Comparison of ENCODE assay signal across 13 cellular contexts in the genomic region with DNA sequence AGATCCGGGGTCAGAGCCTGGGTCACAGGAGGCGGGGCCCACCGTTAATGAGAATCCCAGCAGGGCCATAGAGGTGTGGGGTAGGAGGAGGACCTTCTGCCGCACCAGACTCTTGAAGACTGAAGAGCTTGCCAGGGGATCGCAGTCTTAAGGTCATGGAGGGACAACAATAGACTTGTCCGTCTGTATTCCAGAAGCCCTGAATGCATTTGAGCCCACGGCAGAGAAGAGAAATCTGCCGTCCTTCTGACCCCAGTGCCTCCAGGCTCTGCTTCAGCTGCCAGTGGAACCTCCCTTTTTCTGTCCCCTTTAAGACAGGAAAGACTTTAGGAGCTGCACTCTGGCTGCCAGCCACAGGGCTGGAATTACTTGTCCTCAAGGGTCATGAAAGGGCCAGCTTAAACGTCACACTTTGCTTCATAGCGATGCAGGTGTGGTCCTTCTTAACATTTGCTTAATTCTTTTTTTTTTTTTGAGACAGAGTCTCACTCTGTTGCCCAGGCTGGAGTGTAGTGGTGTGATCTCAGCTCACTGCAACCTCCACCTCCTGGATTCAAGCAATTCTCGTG. TPM values are rescaled to one million over a fixed set of nuclear protein-coding genes. Genes with fewer than 3 reads are reported as not detected.
A peak's percentile ranks its signal among the peaks of the same experiment; 100 is the strongest.
DNase-seq lines count a peak whose midpoint lies in the region; ATAC-seq and TF ChIP-seq lines count a peak whose summit lies in the region.
"Had no signal": no experiment of that assay in that cellular context is flagged by ENCODE, and none has a peak within 500 bp of the region (broad histone marks: within the 10 kb centered on the region; RNA-seq: fewer than 3 reads in every experiment).

No MANE protein-coding gene starts in this region.

- intact Hi-C loops in right cardiac atrium (cut with DNase I), result no loop called here
- intact Hi-C loops in sciatic nerve (cut with DNase I), result no loop called here

- no peak overlapping the region for H2AFZ ChIP-seq in GM23248

- H3K9ac ChIP-seq in GM23248, result no peak overlapping the region

- 59 to 67% methylated on average over 11 of the region's 11 CpGs for WGBS in GM23248 (ENCODE audit: low coverage in 1 of 2, low lambda C conversion rate in 2 of 2, missing lambda C conversion rate in 2 of 2), 2 experiments
- WGBS in right cardiac atrium, result 39% methylated on average over 11 of the region's 11 CpGs

- H3K27ac ChIP-seq in GM23248, result no peak overlapping the region
- H3K27ac ChIP-seq in right cardiac atrium (ENCODE audit: low read length), result peak overlapping the region; percentile 20
- H3K27ac ChIP-seq: C4-2B had no signal

- TF ChIP-seq CTCF in brain (conservative IDR thresholded peaks at IDR 0.05) (no peak), endothelial cell (IDR thresholded peaks at IDR 0.05; ENCODE audit: unreplicated experiment) (no peak)

- H3K9me3 ChIP-seq in GM23248 (ENCODE audit: low read depth) (no peaks in the 10 kb centered on the region), right cardiac atrium (ENCODE audit: control insufficient read depth, low read length) (no peaks in the 10 kb centered on the region)

- no peaks in the 10 kb centered on the region for H3K36me3 ChIP-seq in GM23248 (ENCODE audit: low read depth)

- H3K36me3 Mint-ChIP-seq in brain, result peaks cover 22% of the 10 kb centered on the region
- peaks cover 5% of the 10 kb centered on the region for H3K36me3 Mint-ChIP-seq in endothelial cell (ENCODE audit: low read depth, unreplicated experiment)
- H3K36me3 Mint-ChIP-seq: activated naive CD4-positive, alpha-beta T cell treated with anti-CD3 and anti-CD28 coated beads, Interleukin-2, amount 50 U/mL, for 72 hours had no signal

- H3K9me3 Mint-ChIP-seq in brain, result no peaks in the 10 kb centered on the region
- no peaks in the 10 kb centered on the region for H3K9me3 Mint-ChIP-seq in endothelial cell (ENCODE audit: unreplicated experiment)
- H3K9me3 Mint-ChIP-seq: activated naive CD4-positive, alpha-beta T cell treated with anti-CD3 and anti-CD28 coated beads, Interleukin-2, amount 50 U/mL, for 72 hours; T-helper 2 cell treated with Interferon-gamma antibody and Interleukin-4, amounts not matched to agents 5 μg/mL and 100 μg/mL, for 36 hours had no signal

- H3K27me3 Mint-ChIP-seq in brain (peaks cover 3% of the 10 kb centered on the region), endothelial cell (ENCODE audit: unreplicated experiment) (peaks cover 22% of the 10 kb centered on the region)

- peaks cover 19% of the 10 kb centered on the region for H3K4me1 ChIP-seq in GM23248 (ENCODE audit: insufficient read depth)
- H3K4me1 ChIP-seq in right cardiac atrium (ENCODE audit: control insufficient read depth, insufficient read depth, low read length), result peaks cover 13% of the 10 kb centered on the region

- no peaks in the 10 kb centered on the region for H4K20me1 ChIP-seq in GM23248 (ENCODE audit: insufficient read depth)

- H3K4me1 Mint-ChIP-seq in brain (peaks cover 44% of the 10 kb centered on the region), endothelial cell (ENCODE audit: unreplicated experiment) (peaks cover 78% of the 10 kb centered on the region)

- in situ Hi-C loops in GM23248 (cut with MboI), result no loop called here

- no peaks in the 10 kb centered on the region for H3K79me2 ChIP-seq in GM23248 (ENCODE audit: insufficient read depth)

- H3F3A ChIP-seq in GM23248 (ENCODE audit: insufficient read depth), result peaks cover 12% of the 10 kb centered on the region; the same call in 1 of the 2 replicates

- H3K4me3 ChIP-seq in GM23248 (no peak overlapping the region), right cardiac atrium (ENCODE audit: low read length) (no peak overlapping the region)

- no peak overlapping the region for H3K4me3 Mint-ChIP-seq in brain
- H3K4me3 Mint-ChIP-seq in endothelial cell (ENCODE audit: unreplicated experiment), result no peak overlapping the region
- H3K4me3 Mint-ChIP-seq: T-helper 2 cell treated with Interferon-gamma antibody and Interleukin-4, amounts not matched to agents 5 μg/mL and 100 μg/mL, for 36 hours had no signal

- H3K27me3 ChIP-seq in GM23248 (replicated peaks; ENCODE audit: insufficient read depth) (no peaks in the 10 kb centered on the region), right cardiac atrium (ENCODE audit: control insufficient read depth, insufficient read depth) (no peaks in the 10 kb centered on the region)

- H3K4me2 ChIP-seq in GM23248 (ENCODE audit: unreplicated experiment), result no peak overlapping the region

- no peaks in the 10 kb centered on the region for H3K9me2 ChIP-seq in GM23248 (ENCODE audit: insufficient read depth)

- DNase-seq in GM23248 (peak; percentile 32), right cardiac atrium (peak; percentile 89 to 94 (median 91)), sciatic nerve (ENCODE audit: low spot score) (peak; percentile 86), endothelial cell (ENCODE audit: low spot score) (no peak), mesenteric fat pad (ENCODE audit: low spot score) (no peak), dedifferentiated amniotic fluid mesenchymal stem cell (ENCODE audit: extremely low spot score) (no peak)
- DNase-seq in stimulated activated CD4-positive, alpha-beta T cell treated with anti-CD3 and anti-CD28 coated beads, Interleukin-15, amount 100 ng/mL, for 24 hours, result no peak
- DNase-seq: effector CD4-positive, alpha-beta T cell; NCI-H2171 treated with DMSO at 0.1 percent for 48 hours had no signal

- ATAC-seq in right cardiac atrium (peak; percentile 70 to 87), sciatic nerve (peak; percentile 90)
- ATAC-seq: activated naive CD4-positive, alpha-beta T cell treated with anti-CD3 and anti-CD28 coated beads, Interleukin-2, amount 50 U/mL, for 72 hours had no signal

- H3K27ac Mint-ChIP-seq in brain, result peak overlapping the region in 4 of 5 experiments; percentile 14 to 74 (median 54)
- no peak overlapping the region for H3K27ac Mint-ChIP-seq in endothelial cell (ENCODE audit: unreplicated experiment)

RNA-seq across cellular contexts. Expression of a gene that starts 15.5 kb away (rescaled TPM):
- 26.7 and 53.3 TPM in 2 replicates for total RNA-seq in GM23248 (2014; rRNA removed; shearing (Covaris generic))
- polyA plus RNA-seq in GM23248 (2016; fragmentation: Nextera tagmentation; extraction: Ambion mirVana) (27.3 and 30.5 TPM in 2 replicates), brain (ENCODE audit: insufficient read depth, low read depth, low replicate concordance) (43.9 TPM), right cardiac atrium (57.5 TPM)
- total RNA-seq in right cardiac atrium (10 to 100 TPM; 57.3 to 96.9 (median 65.4) TPM), sciatic nerve (72.4 TPM), endothelial cell (ENCODE audit: unreplicated experiment) (25.9 TPM), mesenteric fat pad (65.2 TPM)

RNA-seq across cellular contexts. Expression of a gene that starts 36.1 kb away (rescaled TPM):
- total RNA-seq in GM23248 (2014; rRNA removed; shearing (Covaris generic)), result 12.1 and 12.4 TPM in 2 replicates
- polyA plus RNA-seq in GM23248 (2016; fragmentation: Nextera tagmentation; extraction: Ambion mirVana) (26.1 and 30.1 TPM in 2 replicates), brain (ENCODE audit: insufficient read depth, low read depth, low replicate concordance) (30.1 TPM), right cardiac atrium (10.6 TPM)
- total RNA-seq in right cardiac atrium (10 to 100 TPM in 3 of 4 donors, 1 to 10 TPM in 1; 9.9 to 14.9 (median 10.4) TPM), sciatic nerve (12.1 TPM), endothelial cell (ENCODE audit: unreplicated experiment) (11.3 TPM), mesenteric fat pad (10.8 TPM)

RNA-seq across cellular contexts. Expression of a gene that starts 57.1 kb away (rescaled TPM):
- 3.8 TPM in 2 replicates for total RNA-seq in GM23248 (2014; rRNA removed; shearing (Covaris generic))
- polyA plus RNA-seq in GM23248 (2016; fragmentation: Nextera tagmentation; extraction: Ambion mirVana) (2.8 and 3.2 TPM in 2 replicates), brain (ENCODE audit: insufficient read depth, low read depth, low replicate concordance) (9.3 TPM), right cardiac atrium (5.8 TPM)
- total RNA-seq in right cardiac atrium (1 to 10 TPM; 9.3 to 9.7 (median 9.5) TPM), sciatic nerve (15.5 TPM), endothelial cell (ENCODE audit: unreplicated experiment) (12.4 TPM), mesenteric fat pad (12.5 TPM)

Comparison
In these comparisons a context has a peak if more than half of its experiments do, and no peak if none do; other contexts are left out.
1. DNase-seq: peak in GM23248 (single experiment), right cardiac atrium (3 of 3) and sciatic nerve (single experiment); none in endothelial cell (single experiment), mesenteric fat pad (single experiment), dedifferentiated amniotic fluid mesenchymal stem cell (single experiment) and stimulated activated CD4-positive, alpha-beta T cell treated with anti-CD3 and anti-CD28 coated beads, Interleukin-15, amount 100 ng/mL, for 24 hours (single experiment).